Comparison of ENCODE assay signal across 6 cellular contexts in the genomic region with DNA sequence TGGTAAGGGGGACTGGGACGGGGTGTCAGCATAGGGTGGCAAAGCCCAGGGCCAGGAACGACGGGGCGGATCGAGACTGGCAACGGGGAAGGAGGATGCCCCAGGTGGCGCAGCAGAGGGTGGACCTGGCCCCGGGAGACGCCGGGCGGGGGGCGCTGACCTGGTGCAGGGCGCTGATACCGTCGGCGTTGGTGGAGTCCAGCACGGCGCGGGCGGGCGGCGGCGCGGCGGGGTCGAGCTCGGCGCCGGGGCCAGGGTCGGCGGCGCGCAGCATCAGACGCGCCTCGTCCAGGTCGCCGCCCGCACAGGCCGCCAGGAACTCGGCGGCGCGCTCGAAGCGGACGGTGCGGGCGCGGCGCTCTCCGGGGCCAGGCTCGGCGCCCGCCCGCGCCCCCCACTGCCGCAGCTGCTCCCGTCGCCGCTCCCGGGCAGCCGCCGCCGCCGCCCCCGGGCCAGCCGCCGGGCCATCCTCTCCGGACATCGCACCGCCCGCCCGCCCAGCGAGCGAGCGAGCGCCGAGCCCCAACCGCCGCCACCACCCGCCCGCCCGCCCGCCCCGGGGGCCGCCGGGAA. TPM values are rescaled to one million over a fixed set of nuclear protein-coding genes. Genes with fewer than 3 reads are reported as not detected.
DNase-seq lines count a peak whose midpoint lies in the region; ATAC-seq and TF ChIP-seq lines count a peak whose summit lies in the region.

No MANE protein-coding gene starts in this region.

- ATAC-seq in heart left ventricle (no peak), left cardiac atrium (no peak), right lobe of liver (no peak)

- WGBS in heart left ventricle, 4 donors, result 0 to 1% (median 0%) methylated on average over 12 to 88 of the region's 88 CpGs
- WGBS in right lobe of liver (ENCODE audit: insufficient coverage, low coverage, low lambda C conversion rate, missing lambda C conversion rate), result 0% methylated on average over 1 of the region's 88 CpGs

- H3K36me3 Mint-ChIP-seq in activated CD4-positive, alpha-beta memory T cell treated with anti-CD3 and anti-CD28 coated beads for 36 hours, result peaks cover 10% of the 10 kb centered on the region

- H3K27me3 ChIP-seq in heart left ventricle (no peaks in the 10 kb centered on the region), right lobe of liver (no peaks in the 10 kb centered on the region)

- TF ChIP-seq POLR2A in heart left ventricle (IDR thresholded peaks at IDR 0.05) (no peak), right lobe of liver (IDR thresholded peaks at IDR 0.05) (peak; percentile 1)

- CTCF ChIA-PET in activated CD4-positive, alpha-beta memory T cell treated with anti-CD3 and anti-CD28 coated beads for 36 hours (lab: Charles Lee), result interaction anchor here (0.6 to 2.0 kb wide), 9 partner anchors 17 to 1544 kb away, joined by 3 to 5 read pairs (median 3); no protein-coding TSS in a partner anchor

- H3K36me3 ChIP-seq in heart left ventricle (peaks cover 0 to 7% (median 4%) of the 10 kb centered on the region in 9 donors), right lobe of liver (peaks cover 0 to 2% (median 0%) of the 10 kb centered on the region in 4 donors)

- peak overlapping the region; percentile 89 for H3K27ac Mint-ChIP-seq in activated CD4-positive, alpha-beta memory T cell treated with anti-CD3 and anti-CD28 coated beads for 36 hours

- intact Hi-C loops in heart left ventricle (cut with DNase I), result loop anchor here in 1 of 10 donors (2.0 to 5.0 kb wide), 2 partner anchors 40 to 54 kb away; a partner anchor contains a TSS
- intact Hi-C loops in left cardiac atrium (cut with DNase I), result no loop called here
- intact Hi-C loops in activated CD4-positive, alpha-beta memory T cell treated with anti-CD3 and anti-CD28 coated beads for 36 hours (cut with micrococcal nuclease), result loop anchor here (1.0 to 2.0 kb wide), 5 partner anchors 36 to 538 kb away; a partner anchor contains a TSS
- intact Hi-C loops in right lobe of liver (cut with DNase I), result no loop called here

- peak overlapping the region; percentile 97 for H3K4me3 Mint-ChIP-seq in activated CD4-positive, alpha-beta memory T cell treated with anti-CD3 and anti-CD28 coated beads for 36 hours

- no peaks in the 10 kb centered on the region for H3K9me3 Mint-ChIP-seq in activated CD4-positive, alpha-beta memory T cell treated with anti-CD3 and anti-CD28 coated beads for 36 hours

- H3K27ac ChIP-seq in heart left ventricle (peak overlapping the region; percentile 90 to 99 (median 96)), right lobe of liver (peak overlapping the region; percentile 53 to 70 (median 66))

- no peaks in the 10 kb centered on the region for H3K27me3 Mint-ChIP-seq in activated CD4-positive, alpha-beta memory T cell treated with anti-CD3 and anti-CD28 coated beads for 36 hours

- peak in 2 of 5 donors; percentile 46 to 56 for DNase-seq in heart left ventricle
- DNase-seq in left cardiac atrium, result no peak
- peak; percentile 35 for DNase-seq in activated CD4-positive, alpha-beta memory T cell treated with anti-CD3 and anti-CD28 coated beads for 36 hours
- DNase-seq in right lobe of liver, result peak in 1 of 3 donors; percentile 52
- DNase-seq in NCI-H510A (lab: John Stamatoyannopoulos, UW), result no peak
- DNase-seq in C1 segment of cervical spinal cord (lab: John Stamatoyannopoulos, UW), result no peak

- POLR2A ChIA-PET in activated CD4-positive, alpha-beta memory T cell treated with anti-CD3 and anti-CD28 coated beads for 36 hours (lab: Charles Lee), result interaction anchor here (0.5 to 1.5 kb wide), 4 partner anchors 13 to 290 kb away, joined by 3 to 7 read pairs (median 3); a partner anchor contains a TSS

- H3K4me1 ChIP-seq in heart left ventricle, result peaks cover 5 to 56% (median 42%) of the 10 kb centered on the region in 12 donors
- H3K4me1 ChIP-seq in right lobe of liver, result peaks cover 0 to 18% (median 7%) of the 10 kb centered on the region in 4 donors

- H3K4me3 ChIP-seq in heart left ventricle (peak overlapping the region; percentile 66 to 98 (median 90)), right lobe of liver (peak overlapping the region; percentile 81 to 83 (median 83))

- TF ChIP-seq CTCF in heart left ventricle (IDR thresholded peaks at IDR 0.05), result no peak
- TF ChIP-seq CTCF in right lobe of liver (IDR thresholded peaks at IDR 0.05), result no peak

- no peaks in the 10 kb centered on the region for H3K9me3 ChIP-seq in heart left ventricle
- H3K9me3 ChIP-seq in right lobe of liver, result no peaks in the 10 kb centered on the region

- H3K4me1 Mint-ChIP-seq in activated CD4-positive, alpha-beta memory T cell treated with anti-CD3 and anti-CD28 coated beads for 36 hours (ENCODE audit: low read depth), result peaks cover 30% of the 10 kb centered on the region

RNA-seq across cellular contexts. Expression of a gene that starts 0.3 kb away (rescaled TPM):
- 100 to 1,000 TPM; 116 to 324 (median 209) TPM for total RNA-seq in heart left ventricle
- 100 to 1,000 TPM; 230 to 264 TPM for polyA plus RNA-seq in heart left ventricle
- total RNA-seq in left cardiac atrium, result 100 to 1,000 TPM; 117 to 193 TPM
- 10 to 100 TPM; 62.7 to 73.2 TPM for total RNA-seq in activated CD4-positive, alpha-beta memory T cell treated with anti-CD3 and anti-CD28 coated beads for 36 hours
- 10 to 100 TPM; 35.6 to 48.1 (median 41.7) TPM for total RNA-seq in right lobe of liver

RNA-seq across cellular contexts. Expression of a gene that starts 31.9 kb away (rescaled TPM):
- total RNA-seq in heart left ventricle (100 to 1,000 TPM in 3 of 9 donors, 10 to 100 TPM in 6; 18.7 to 192 (median 58.6) TPM), left cardiac atrium (10 to 100 TPM; 13.7 to 25.6 TPM), right lobe of liver (10 to 100 TPM in 1 of 6 experiments, 1 to 10 TPM in 3, not detected in 2; 1.2 to 10.9 (median 1.6) TPM)
- polyA plus RNA-seq in heart left ventricle, result 100 to 1,000 TPM in 1 of 2 donors, 10 to 100 TPM in 1; 23.8 to 264 TPM
- total RNA-seq in activated CD4-positive, alpha-beta memory T cell treated with anti-CD3 and anti-CD28 coated beads for 36 hours, result not detected

RNA-seq across cellular contexts. Expression of a gene that starts 40.4 kb away (rescaled TPM):
- total RNA-seq in heart left ventricle (over 10,000 TPM in 3 of 9 donors, 1,000 to 10,000 TPM in 6; 1,912 to 14,347 (median 9,662) TPM), left cardiac atrium (1,000 to 10,000 TPM; 1,897 to 2,132 TPM), right lobe of liver (under 1 TPM in 3 of 6 experiments, not detected in 3; 0.43 to 0.83 (median 0.62) TPM)
- over 10,000 TPM in 1 of 2 donors, 1,000 to 10,000 TPM in 1; 3,704 to 34,502 TPM for polyA plus RNA-seq in heart left ventricle
- not detected for total RNA-seq in activated CD4-positive, alpha-beta memory T cell treated with anti-CD3 and anti-CD28 coated beads for 36 hours

RNA-seq across cellular contexts. Expression of a gene that starts 41.5 kb away (rescaled TPM):
- total RNA-seq in heart left ventricle (10 to 100 TPM in 1 of 9 donors, 1 to 10 TPM in 5, under 1 TPM in 3; 0.44 to 25.5 (median 1.5) TPM), left cardiac atrium (1 to 10 TPM; 2.2 to 3.7 TPM), right lobe of liver (1 to 10 TPM in 4 of 6 experiments, under 1 TPM in 2; 0.49 to 2.4 (median 1.2) TPM)
- 1 to 10 TPM; 3.0 to 3.3 TPM for polyA plus RNA-seq in heart left ventricle
- 1 to 10 TPM; 2.2 to 2.7 TPM for total RNA-seq in activated CD4-positive, alpha-beta memory T cell treated with anti-CD3 and anti-CD28 coated beads for 36 hours

RNA-seq across cellular contexts. Expression of a gene that starts 49.3 kb away (rescaled TPM):
- total RNA-seq in heart left ventricle (1 to 10 TPM in 7 of 9 donors, under 1 TPM in 2; 0.56 to 5.7 (median 2.1) TPM), left cardiac atrium (1 to 10 TPM in 1 of 2 donors, under 1 TPM in 1; 0.41 to 1.1 TPM), right lobe of liver (1 to 10 TPM in 2 of 6 experiments, under 1 TPM in 4; 0.22 to 4.3 (median 0.49) TPM)
- polyA plus RNA-seq in heart left ventricle, result 1 to 10 TPM; 1.8 to 4.4 TPM
- total RNA-seq in activated CD4-positive, alpha-beta memory T cell treated with anti-CD3 and anti-CD28 coated beads for 36 hours, result not detected

Comparison
In these comparisons a context has a peak if more than half of its experiments do, and no peak if none do; other contexts are left out.
1. RNA of a gene that starts 40.4 kb away (total RNA-seq): 1,912 to 14,347 TPM in heart left ventricle and 1,897 to 2,132 TPM in left cardiac atrium; 0.43 to 0.83 TPM in right lobe of liver and not detected in activated CD4-positive, alpha-beta memory T cell treated with anti-CD3 and anti-CD28 coated beads for 36 hours; every median in the first group is over 1,000 times any median in the second.